Comparison of ENCODE assay signal across 2 cellular contexts in the genomic region with DNA sequence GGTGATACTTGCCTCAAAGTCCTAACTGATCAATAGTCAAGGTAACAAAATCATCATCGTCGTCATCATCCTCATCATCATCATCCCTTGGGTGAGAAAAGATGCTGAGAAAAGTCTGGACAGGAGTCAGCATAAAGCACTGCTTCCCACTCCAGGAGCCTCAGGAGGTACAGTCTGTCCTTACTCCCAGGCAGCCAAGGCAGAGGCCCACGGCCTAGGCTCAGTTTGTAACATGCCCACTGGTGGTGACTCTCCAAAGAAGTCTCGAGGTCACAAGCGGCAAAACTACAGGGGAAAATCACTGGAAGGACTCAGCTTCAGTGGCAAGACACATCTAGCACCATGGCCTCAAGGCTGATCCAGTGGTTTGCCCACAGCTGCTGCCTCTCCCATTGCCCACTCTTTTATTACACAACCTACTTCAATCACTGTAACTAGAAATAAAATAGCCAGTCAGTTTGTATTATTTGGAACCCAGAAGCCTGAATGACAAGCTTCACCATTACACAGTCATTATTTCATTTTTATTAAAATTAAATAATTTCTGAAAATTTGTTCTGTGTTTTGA.
TF ChIP-seq lines count a peak whose summit lies in the region.

No MANE protein-coding gene starts in this region.

TF ChIP-seq in GM23338, 12 proteins besides CTCF, POLR2A, EP300 and RAD21 (continued from another document):
- TF ChIP-seq, protein P1, sequence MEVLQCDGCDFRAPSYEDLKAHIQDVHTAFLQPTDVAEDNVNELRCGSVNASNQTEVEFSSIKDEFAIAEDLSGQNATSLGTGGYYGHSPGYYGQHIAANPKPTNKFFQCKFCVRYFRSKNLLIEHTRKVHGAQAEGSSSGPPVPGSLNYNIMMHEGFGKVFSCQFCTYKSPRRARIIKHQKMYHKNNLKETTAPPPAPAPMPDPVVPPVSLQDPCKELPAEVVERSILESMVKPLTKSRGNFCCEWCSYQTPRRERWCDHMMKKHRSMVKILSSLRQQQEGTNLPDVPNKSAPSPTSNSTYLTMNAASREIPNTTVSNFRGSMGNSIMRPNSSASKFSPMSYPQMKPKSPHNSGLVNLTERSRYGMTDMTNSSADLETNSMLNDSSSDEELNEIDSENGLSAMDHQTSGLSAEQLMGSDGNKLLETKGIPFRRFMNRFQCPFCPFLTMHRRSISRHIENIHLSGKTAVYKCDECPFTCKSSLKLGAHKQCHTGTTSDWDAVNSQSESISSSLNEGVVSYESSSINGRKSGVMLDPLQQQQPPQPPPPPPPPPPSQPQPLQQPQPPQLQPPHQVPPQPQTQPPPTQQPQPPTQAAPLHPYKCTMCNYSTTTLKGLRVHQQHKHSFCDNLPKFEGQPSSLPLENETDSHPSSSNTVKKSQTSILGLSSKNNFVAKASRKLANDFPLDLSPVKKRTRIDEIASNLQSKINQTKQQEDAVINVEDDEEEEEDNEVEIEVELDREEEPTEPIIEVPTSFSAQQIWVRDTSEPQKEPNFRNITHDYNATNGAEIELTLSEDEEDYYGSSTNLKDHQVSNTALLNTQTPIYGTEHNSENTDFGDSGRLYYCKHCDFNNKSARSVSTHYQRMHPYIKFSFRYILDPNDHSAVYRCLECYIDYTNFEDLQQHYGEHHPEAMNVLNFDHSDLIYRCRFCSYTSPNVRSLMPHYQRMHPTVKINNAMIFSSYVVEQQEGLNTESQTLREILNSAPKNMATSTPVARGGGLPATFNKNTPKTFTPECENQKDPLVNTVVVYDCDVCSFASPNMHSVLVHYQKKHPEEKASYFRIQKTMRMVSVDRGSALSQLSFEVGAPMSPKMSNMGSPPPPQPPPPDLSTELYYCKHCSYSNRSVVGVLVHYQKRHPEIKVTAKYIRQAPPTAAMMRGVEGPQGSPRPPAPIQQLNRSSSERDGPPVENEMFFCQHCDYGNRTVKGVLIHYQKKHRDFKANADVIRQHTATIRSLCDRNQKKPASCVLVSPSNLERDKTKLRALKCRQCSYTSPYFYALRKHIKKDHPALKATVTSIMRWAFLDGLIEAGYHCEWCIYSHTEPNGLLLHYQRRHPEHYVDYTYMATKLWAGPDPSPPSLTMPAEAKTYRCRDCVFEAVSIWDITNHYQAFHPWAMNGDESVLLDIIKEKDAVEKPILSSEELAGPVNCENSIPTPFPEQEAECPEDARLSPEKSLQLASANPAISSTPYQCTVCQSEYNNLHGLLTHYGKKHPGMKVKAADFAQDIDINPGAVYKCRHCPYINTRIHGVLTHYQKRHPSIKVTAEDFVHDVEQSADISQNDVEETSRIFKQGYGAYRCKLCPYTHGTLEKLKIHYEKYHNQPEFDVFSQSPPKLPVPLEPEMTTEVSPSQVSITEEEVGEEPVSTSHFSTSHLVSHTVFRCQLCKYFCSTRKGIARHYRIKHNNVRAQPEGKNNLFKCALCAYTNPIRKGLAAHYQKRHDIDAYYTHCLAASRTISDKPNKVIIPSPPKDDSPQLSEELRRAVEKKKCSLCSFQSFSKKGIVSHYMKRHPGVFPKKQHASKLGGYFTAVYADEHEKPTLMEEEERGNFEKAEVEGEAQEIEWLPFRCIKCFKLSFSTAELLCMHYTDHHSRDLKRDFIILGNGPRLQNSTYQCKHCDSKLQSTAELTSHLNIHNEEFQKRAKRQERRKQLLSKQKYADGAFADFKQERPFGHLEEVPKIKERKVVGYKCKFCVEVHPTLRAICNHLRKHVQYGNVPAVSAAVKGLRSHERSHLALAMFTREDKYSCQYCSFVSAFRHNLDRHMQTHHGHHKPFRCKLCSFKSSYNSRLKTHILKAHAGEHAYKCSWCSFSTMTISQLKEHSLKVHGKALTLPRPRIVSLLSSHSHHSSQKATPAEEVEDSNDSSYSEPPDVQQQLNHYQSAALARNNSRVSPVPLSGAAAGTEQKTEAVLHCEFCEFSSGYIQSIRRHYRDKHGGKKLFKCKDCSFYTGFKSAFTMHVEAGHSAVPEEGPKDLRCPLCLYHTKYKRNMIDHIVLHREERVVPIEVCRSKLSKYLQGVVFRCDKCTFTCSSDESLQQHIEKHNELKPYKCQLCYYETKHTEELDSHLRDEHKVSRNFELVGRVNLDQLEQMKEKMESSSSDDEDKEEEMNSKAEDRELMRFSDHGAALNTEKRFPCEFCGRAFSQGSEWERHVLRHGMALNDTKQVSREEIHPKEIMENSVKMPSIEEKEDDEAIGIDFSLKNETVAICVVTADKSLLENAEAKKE (CRISPR knock-in tag; IDR thresholded peaks at IDR 0.05) = no peak
- TF ChIP-seq STAT1 (IDR thresholded peaks at IDR 0.05; ENCODE audit: unreplicated experiment) (no peak), NANOG (IDR thresholded peaks at IDR 0.05; ENCODE audit: borderline replicate concordance) (no peak)
- TF ChIP-seq, protein P2, sequence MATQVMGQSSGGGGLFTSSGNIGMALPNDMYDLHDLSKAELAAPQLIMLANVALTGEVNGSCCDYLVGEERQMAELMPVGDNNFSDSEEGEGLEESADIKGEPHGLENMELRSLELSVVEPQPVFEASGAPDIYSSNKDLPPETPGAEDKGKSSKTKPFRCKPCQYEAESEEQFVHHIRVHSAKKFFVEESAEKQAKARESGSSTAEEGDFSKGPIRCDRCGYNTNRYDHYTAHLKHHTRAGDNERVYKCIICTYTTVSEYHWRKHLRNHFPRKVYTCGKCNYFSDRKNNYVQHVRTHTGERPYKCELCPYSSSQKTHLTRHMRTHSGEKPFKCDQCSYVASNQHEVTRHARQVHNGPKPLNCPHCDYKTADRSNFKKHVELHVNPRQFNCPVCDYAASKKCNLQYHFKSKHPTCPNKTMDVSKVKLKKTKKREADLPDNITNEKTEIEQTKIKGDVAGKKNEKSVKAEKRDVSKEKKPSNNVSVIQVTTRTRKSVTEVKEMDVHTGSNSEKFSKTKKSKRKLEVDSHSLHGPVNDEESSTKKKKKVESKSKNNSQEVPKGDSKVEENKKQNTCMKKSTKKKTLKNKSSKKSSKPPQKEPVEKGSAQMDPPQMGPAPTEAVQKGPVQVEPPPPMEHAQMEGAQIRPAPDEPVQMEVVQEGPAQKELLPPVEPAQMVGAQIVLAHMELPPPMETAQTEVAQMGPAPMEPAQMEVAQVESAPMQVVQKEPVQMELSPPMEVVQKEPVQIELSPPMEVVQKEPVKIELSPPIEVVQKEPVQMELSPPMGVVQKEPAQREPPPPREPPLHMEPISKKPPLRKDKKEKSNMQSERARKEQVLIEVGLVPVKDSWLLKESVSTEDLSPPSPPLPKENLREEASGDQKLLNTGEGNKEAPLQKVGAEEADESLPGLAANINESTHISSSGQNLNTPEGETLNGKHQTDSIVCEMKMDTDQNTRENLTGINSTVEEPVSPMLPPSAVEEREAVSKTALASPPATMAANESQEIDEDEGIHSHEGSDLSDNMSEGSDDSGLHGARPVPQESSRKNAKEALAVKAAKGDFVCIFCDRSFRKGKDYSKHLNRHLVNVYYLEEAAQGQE (IDR thresholded peaks at IDR 0.05; ENCODE audit: unreplicated experiment) = no peak

TF ChIP-seq in WTC11, 78 proteins besides CTCF, POLR2A, EP300 and RAD21 (continued from another document):
- TF ChIP-seq, protein P3, sequence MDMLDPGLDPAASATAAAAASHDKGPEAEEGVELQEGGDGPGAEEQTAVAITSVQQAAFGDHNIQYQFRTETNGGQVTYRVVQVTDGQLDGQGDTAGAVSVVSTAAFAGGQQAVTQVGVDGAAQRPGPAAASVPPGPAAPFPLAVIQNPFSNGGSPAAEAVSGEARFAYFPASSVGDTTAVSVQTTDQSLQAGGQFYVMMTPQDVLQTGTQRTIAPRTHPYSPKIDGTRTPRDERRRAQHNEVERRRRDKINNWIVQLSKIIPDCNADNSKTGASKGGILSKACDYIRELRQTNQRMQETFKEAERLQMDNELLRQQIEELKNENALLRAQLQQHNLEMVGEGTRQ (CRISPR knock-in tag; IDR thresholded peaks at IDR 0.05) = no peak
TF ChIP-seq in WTC11: peak in this region for 0.
